19 cellular contexts compared by ENCODE assay signal in genomic region chr22:32541481-32541880, GRCh38.
"Had no signal": no experiment of that assay in that cellular context is flagged by ENCODE, and none has a peak within 500 bp of the region (broad histone marks: within the 10 kb centered on the region; RNA-seq: fewer than 3 reads in every experiment).

No MANE protein-coding gene starts in this region.

- DNase-seq: activated CD4-positive, alpha-beta T cell treated with anti-CD3 and anti-CD28 coated beads for 48 hours; activated CD4-positive, alpha-beta T cell treated with anti-CD3 and anti-CD28 coated beads, Interleukin-2, amount 50 U/mL, for 4 hours; activated CD4-positive, CD25-positive, alpha-beta regulatory T cell treated with anti-CD3 and anti-CD28 coated beads, Interleukin-2, amount 50 U/mL, for 72 hours; activated CD8-positive, alpha-beta memory T cell treated with anti-CD3 and anti-CD28 coated beads, Interleukin-2, amount 10 ng/mL, durations not matched to agents 7 days and 5 days; activated gamma-delta T cell; activated naive CD4-positive, alpha-beta T cell treated with anti-CD3 and anti-CD28 coated beads for 36 hours; activated T-cell treated with anti-CD3 and anti-CD28 coated beads, Interleukin-2, amount 50 U/mL, for 24 hours; amygdala; MG63; NCI-H1105; NCI-H1436; NCI-H187; NCI-H2081; NCI-H510A treated with DMSO at 0.1 percent for 48 hours; SHP77 treated with DMSO at 0.1 percent for 48 hours; T-helper 17 cell; T-helper 9 cell had no signal

- H3K36me3 ChIP-seq: MG63, Peyer's patch had no signal

- H3K9me3 ChIP-seq: MG63, Peyer's patch had no signal

- ATAC-seq: activated CD8-positive, alpha-beta memory T cell treated with anti-CD3 and anti-CD28 coated beads, Interleukin-2, amount 10 ng/mL, durations not matched to agents 7 days and 5 days; T-helper 17 cell; WTC11 had no signal

- H3K4me1 ChIP-seq: Peyer's patch had no signal

- H3K4me3 ChIP-seq: MG63, Peyer's patch had no signal

- H3K27me3 ChIP-seq: MG63, Peyer's patch had no signal
